In genomic region chr10:12042409-12042796, GRCh38 we compare ENCODE assay signal across 1 cellular context.
A peak's percentile ranks its signal among the peaks of the same experiment; 100 is the strongest.
TF ChIP-seq lines count a peak whose summit lies in the region.

No MANE protein-coding gene starts in this region.

TF ChIP-seq in HepG2, 621 proteins besides CTCF, POLR2A, EP300 and RAD21 (continued from another document):
- TF ChIP-seq ZNF407 (CRISPR knock-in tag; IDR thresholded peaks at IDR 0.05; ENCODE audit: not compliant biosample characterization): peak; percentile 58
- peak; percentile 85 for TF ChIP-seq KDM5A (IDR thresholded peaks at IDR 0.05; ENCODE audit: borderline replicate concordance, low read length)
- peak; percentile 32; the same call in 1 of the 2 replicates for TF ChIP-seq KDM5B (CRISPR knock-in tag; IDR thresholded peaks at IDR 0.05; ENCODE audit: borderline replicate concordance)
- TF ChIP-seq, protein P1, sequence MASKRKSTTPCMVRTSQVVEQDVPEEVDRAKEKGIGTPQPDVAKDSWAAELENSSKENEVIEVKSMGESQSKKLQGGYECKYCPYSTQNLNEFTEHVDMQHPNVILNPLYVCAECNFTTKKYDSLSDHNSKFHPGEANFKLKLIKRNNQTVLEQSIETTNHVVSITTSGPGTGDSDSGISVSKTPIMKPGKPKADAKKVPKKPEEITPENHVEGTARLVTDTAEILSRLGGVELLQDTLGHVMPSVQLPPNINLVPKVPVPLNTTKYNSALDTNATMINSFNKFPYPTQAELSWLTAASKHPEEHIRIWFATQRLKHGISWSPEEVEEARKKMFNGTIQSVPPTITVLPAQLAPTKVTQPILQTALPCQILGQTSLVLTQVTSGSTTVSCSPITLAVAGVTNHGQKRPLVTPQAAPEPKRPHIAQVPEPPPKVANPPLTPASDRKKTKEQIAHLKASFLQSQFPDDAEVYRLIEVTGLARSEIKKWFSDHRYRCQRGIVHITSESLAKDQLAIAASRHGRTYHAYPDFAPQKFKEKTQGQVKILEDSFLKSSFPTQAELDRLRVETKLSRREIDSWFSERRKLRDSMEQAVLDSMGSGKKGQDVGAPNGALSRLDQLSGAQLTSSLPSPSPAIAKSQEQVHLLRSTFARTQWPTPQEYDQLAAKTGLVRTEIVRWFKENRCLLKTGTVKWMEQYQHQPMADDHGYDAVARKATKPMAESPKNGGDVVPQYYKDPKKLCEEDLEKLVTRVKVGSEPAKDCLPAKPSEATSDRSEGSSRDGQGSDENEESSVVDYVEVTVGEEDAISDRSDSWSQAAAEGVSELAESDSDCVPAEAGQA (IDR thresholded peaks at IDR 0.05; ENCODE audit: low read depth): no peak
- TF ChIP-seq, protein P1 (CRISPR knock-in tag; IDR thresholded peaks at IDR 0.05; ENCODE audit: borderline replicate concordance): no peak
- peak; percentile 58; the same call in 1 of the 2 replicates for TF ChIP-seq SIN3A (IDR thresholded peaks at IDR 0.05; ENCODE audit: borderline replicate concordance, low read depth, low read length)
- TF ChIP-seq, protein P2, sequence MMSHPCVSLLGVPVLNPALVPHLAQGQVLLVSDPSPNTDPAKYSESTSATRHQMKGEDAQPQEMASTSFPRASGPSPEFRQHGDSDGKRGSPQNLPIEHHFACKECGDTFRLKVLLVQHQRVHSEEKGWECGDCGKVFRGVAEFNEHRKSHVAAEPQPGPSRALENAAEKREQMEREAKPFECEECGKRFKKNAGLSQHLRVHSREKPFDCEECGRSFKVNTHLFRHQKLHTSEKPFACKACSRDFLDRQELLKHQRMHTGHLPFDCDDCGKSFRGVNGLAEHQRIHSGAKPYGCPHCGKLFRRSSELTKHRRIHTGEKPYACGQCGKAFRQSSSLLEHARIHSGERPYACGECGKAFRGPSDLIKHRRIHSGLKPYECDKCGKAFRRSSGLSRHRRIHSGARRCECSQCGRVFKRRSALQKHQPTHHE (CRISPR knock-in tag; IDR thresholded peaks at IDR 0.05; ENCODE audit: borderline replicate concordance): no peak; the same call in 1 of the 2 replicates
- TF ChIP-seq HNF4A (CRISPR knock-in tag; IDR thresholded peaks at IDR 0.05): no peak
- TF ChIP-seq, protein P3, sequence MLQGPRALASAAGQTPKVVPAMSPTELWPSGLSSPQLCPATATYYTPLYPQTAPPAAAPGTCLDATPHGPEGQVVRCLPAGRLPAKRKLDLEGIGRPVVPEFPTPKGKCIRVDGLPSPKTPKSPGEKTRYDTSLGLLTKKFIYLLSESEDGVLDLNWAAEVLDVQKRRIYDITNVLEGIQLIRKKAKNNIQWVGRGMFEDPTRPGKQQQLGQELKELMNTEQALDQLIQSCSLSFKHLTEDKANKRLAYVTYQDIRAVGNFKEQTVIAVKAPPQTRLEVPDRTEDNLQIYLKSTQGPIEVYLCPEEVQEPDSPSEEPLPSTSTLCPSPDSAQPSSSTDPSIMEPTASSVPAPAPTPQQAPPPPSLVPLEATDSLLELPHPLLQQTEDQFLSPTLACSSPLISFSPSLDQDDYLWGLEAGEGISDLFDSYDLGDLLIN (CRISPR knock-in tag; IDR thresholded peaks at IDR 0.05; ENCODE audit: borderline replicate concordance): no peak
- TF ChIP-seq HBP1 (CRISPR knock-in tag; IDR thresholded peaks at IDR 0.05; ENCODE audit: low read depth): 0 out of 2 replicates have a peak, but pooled peaks have one; percentile 39
- no peak for TF ChIP-seq ZFP62 (CRISPR knock-in tag; IDR thresholded peaks at IDR 0.05)
- no peak for TF ChIP-seq RARA (CRISPR knock-in tag; IDR thresholded peaks at IDR 0.05)
- TF ChIP-seq NFRKB (IDR thresholded peaks at IDR 0.05): no peak
- TF ChIP-seq, protein P4, sequence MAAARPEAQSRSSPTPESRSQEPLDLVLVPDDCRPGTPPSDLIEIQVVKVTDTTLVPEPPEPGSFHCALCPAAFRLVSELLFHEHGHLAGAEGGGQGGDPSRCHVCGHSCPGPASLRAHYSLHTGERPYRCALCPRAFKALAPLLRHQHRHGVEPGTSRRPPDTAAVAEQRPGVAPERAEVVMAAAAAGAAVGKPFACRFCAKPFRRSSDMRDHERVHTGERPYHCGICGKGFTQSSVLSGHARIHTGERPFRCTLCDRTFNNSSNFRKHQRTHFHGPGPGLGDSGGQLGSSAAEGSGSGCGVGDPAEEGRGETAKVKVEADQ (CRISPR knock-in tag; IDR thresholded peaks at IDR 0.05; ENCODE audit: borderline replicate concordance): no peak
- no peak for TF ChIP-seq ZMYM3 (CRISPR knock-in tag; IDR thresholded peaks at IDR 0.05)
- TF ChIP-seq ZNF879 (CRISPR knock-in tag; IDR thresholded peaks at IDR 0.05): peak; percentile 62; the same call in 1 of the 2 replicates
- no peak for TF ChIP-seq POLR2AphosphoS2 (IDR thresholded peaks at IDR 0.05; ENCODE audit: low read depth, low read length)
- TF ChIP-seq ZBTB39 (CRISPR knock-in tag; IDR thresholded peaks at IDR 0.05): no peak
- TF ChIP-seq ARNTL (CRISPR knock-in tag; IDR thresholded peaks at IDR 0.05): peak; percentile 57; the same call in 1 of the 2 replicates
- TF ChIP-seq MAFG (CRISPR knock-in tag; IDR thresholded peaks at IDR 0.05): no peak
- TF ChIP-seq SNAI1 (CRISPR knock-in tag; IDR thresholded peaks at IDR 0.05; ENCODE audit: borderline replicate concordance): 0 out of 2 replicates have a peak, but pooled peaks have one; percentile 23
- TF ChIP-seq ZNF3 (CRISPR knock-in tag; IDR thresholded peaks at IDR 0.05): no peak
- peak; percentile 76 for TF ChIP-seq RBFOX2 (IDR thresholded peaks at IDR 0.05; ENCODE audit: low read depth, low read length)
- peak; percentile 66; the same call in 1 of the 2 replicates for TF ChIP-seq CSRNP1 (CRISPR knock-in tag; IDR thresholded peaks at IDR 0.05)
- TF ChIP-seq ZNF234 (CRISPR knock-in tag; conservative IDR thresholded peaks at IDR 0.05): peak; percentile 71; the same call in 1 of the 2 replicates
- TF ChIP-seq PHF8 (CRISPR knock-in tag; IDR thresholded peaks at IDR 0.05): peak; percentile 65
- no peak for TF ChIP-seq ZNF251 (CRISPR knock-in tag; IDR thresholded peaks at IDR 0.05)
- 0 out of 2 replicates have a peak, but pooled peaks have one; percentile 20 for TF ChIP-seq ZNF552 (CRISPR knock-in tag; IDR thresholded peaks at IDR 0.05; ENCODE audit: borderline replicate concordance)
